Comparison of ENCODE assay signal across 8 cellular contexts in genomic region chr17:75182569-75183436, GRCh38. TPM values are rescaled to one million over a fixed set of nuclear protein-coding genes. Genes with fewer than 3 reads are reported as not detected.
DNase-seq lines count a peak whose midpoint lies in the region; ATAC-seq and TF ChIP-seq lines count a peak whose summit lies in the region.

Gene SUMO2, minus strand, starts transcription at chr17:75182959. Its CDS starts 125 bp downstream, at chr17:75182834.

- peak within 1 kb of the TSS; percentile 98 for H3K4me3 ChIP-seq in OCI-LY1 (ENCODE audit: low read depth, low read length, poor library complexity, severe bottlenecking)
- H3K4me3 ChIP-seq in mononuclear cell (ENCODE audit: low read length) = peak within 1 kb of the TSS; percentile 94

- H3K79me2 ChIP-seq in OCI-LY1 (ENCODE audit: insufficient read depth, low read length) = peaks cover 40% of the 10 kb centered on the region

- peaks cover 7% of the 10 kb centered on the region for H4K20me1 ChIP-seq in OCI-LY1 (ENCODE audit: insufficient read depth, low read length)

- no peaks in the 10 kb centered on the region for H3K9me2 ChIP-seq in OCI-LY1 (ENCODE audit: low read depth, low read length)

- peak within 1 kb of the TSS; percentile 87 for H3K27ac ChIP-seq in OCI-LY1 (ENCODE audit: low read depth, low read length, poor library complexity, severe bottlenecking)

- H3K36me3 ChIP-seq in OCI-LY1 (ENCODE audit: insufficient read depth, low read length) = peaks cover 31% of the 10 kb centered on the region

- peak within 1 kb of the TSS; percentile 39; the same call in 1 of the 2 replicates for H2AFZ ChIP-seq in OCI-LY1 (ENCODE audit: low read length)

- H3K27me3 ChIP-seq in OCI-LY1 (ENCODE audit: insufficient read depth, low read length) (no peaks in the 10 kb centered on the region; the same call in 1 of the 2 replicates), mononuclear cell (ENCODE audit: insufficient read depth, low read length) (no peaks in the 10 kb centered on the region)

- H3F3A ChIP-seq in OCI-LY1 (ENCODE audit: insufficient read depth, low read length) = no peaks in the 10 kb centered on the region

- H3K9ac ChIP-seq in OCI-LY1 (ENCODE audit: low read length) = peak within 1 kb of the TSS; percentile 99

- ATAC-seq in GM21515 (IDR thresholded peaks at IDR 0.05; ENCODE audit: unreplicated experiment) = peak; percentile 75

- H3K4me1 ChIP-seq in OCI-LY1 (ENCODE audit: insufficient read depth, low read length, severe bottlenecking) (peaks cover 25% of the 10 kb centered on the region), mononuclear cell (ENCODE audit: insufficient read depth, low read length) (peaks cover 33% of the 10 kb centered on the region)

- peak; percentile 99 for DNase-seq in DMS 273 (lab: John Stamatoyannopoulos, UW; ENCODE audit: unreplicated experiment)
- DNase-seq in HuH-7 (ENCODE audit: low spot score) = peak; percentile 99
- DNase-seq in activated T-cell treated with anti-CD3 and anti-CD28 coated beads for 1 hour (ENCODE audit: low read depth) = peak; percentile 94
- peak; percentile 95 for DNase-seq in epidermal melanocyte (ENCODE audit: insufficient read length, low spot score)
- peak; percentile 93 to 95 for DNase-seq in stimulated activated CD8-positive, alpha-beta memory T cell treated with anti-CD3 and anti-CD28 coated beads, Interleukin-2, amount 100 ng/mL, for 48 hours (ENCODE audit: low read depth in 2 of 2)

- no peak for TF ChIP-seq CTCF in OCI-LY1 (IDR thresholded peaks at IDR 0.05; ENCODE audit: low read length)

- no peaks in the 10 kb centered on the region for H3K9me3 ChIP-seq in OCI-LY1 (ENCODE audit: low read length)
- no peaks in the 10 kb centered on the region for H3K9me3 ChIP-seq in mononuclear cell (ENCODE audit: low read depth, low read length)

- H3K4me2 ChIP-seq in OCI-LY1 (ENCODE audit: low read length) = peak within 1 kb of the TSS; percentile 97

RNA-seq across cellular contexts. Expression of gene SUMO2, which starts in this region (rescaled TPM):
- total RNA-seq in mononuclear cell = 64.4 TPM

Comparison
In these comparisons a context has a peak if more than half of its experiments do, and no peak if none do; other contexts are left out.
1. Peak in every context shown above with its lines: DNase-seq, ATAC-seq, H3K4me3 ChIP-seq and H3K27ac ChIP-seq.